In genomic region chr4:17560065-17560673, GRCh38 we compare ENCODE assay signal across 30 cellular contexts. TPM values are rescaled to one million over a fixed set of nuclear protein-coding genes. Genes with fewer than 3 reads are reported as not detected.
"Had no signal": no experiment of that assay in that cellular context is flagged by ENCODE, and none has a peak within 500 bp of the region (broad histone marks: within the 10 kb centered on the region; RNA-seq: fewer than 3 reads in every experiment).

No MANE protein-coding gene starts in this region.

- H3K27me3 ChIP-seq: pancreas, sigmoid colon, tibial artery, uterus had no signal

- H3K4me3 ChIP-seq: lower lobe of right lung, pancreas, prostate gland, sigmoid colon, spleen, suprapubic skin, thoracic aorta, tibial artery, uterus had no signal

- H3K4me1 ChIP-seq: lower lobe of right lung, pancreas, prostate gland, sigmoid colon, spleen, suprapubic skin, tibial artery, uterus had no signal

- ATAC-seq: left cardiac atrium; lower lobe of right lung; naive thymus-derived CD8-positive, alpha-beta T cell; pancreas; right cardiac atrium; stimulated activated effector memory CD8-positive, alpha-beta T cell treated with anti-CD3 and anti-CD28 coated beads, Interleukin-12 subunit alpha, Interleukin-12 subunit beta, amount 100 ng/mL, for 72 hours had no signal

- H3K9me3 ChIP-seq: lower lobe of right lung, pancreas, prostate gland, sigmoid colon, spleen, suprapubic skin, thoracic aorta, tibial artery, uterus had no signal

- H3K27ac ChIP-seq: lower lobe of right lung, pancreas, prostate gland, sigmoid colon, spleen, suprapubic skin, thoracic aorta, tibial artery, uterus had no signal

- H3K36me3 ChIP-seq: lower lobe of right lung, pancreas, prostate gland, sigmoid colon, spleen, suprapubic skin, thoracic aorta, tibial artery, uterus had no signal

- DNase-seq: kidney glomerular epithelial cell; left cardiac atrium; lower lobe of right lung; mammary epithelial cell; mesenchymal stem cell; naive thymus-derived CD8-positive, alpha-beta T cell; nucleus accumbens; pancreas; posterior cingulate gyrus; retina; right cardiac atrium; sigmoid colon; small intestine; spleen; stimulated activated CD4-positive, alpha-beta T cell treated with anti-CD3 and anti-CD28 coated beads, Interleukin-4, amount 100 ng/mL, for 24 hours; stimulated activated naive CD4-positive, alpha-beta T cell; tibial artery; uterus had no signal

RNA-seq across cellular contexts. Expression of gene CLRN2, which starts 45.2 kb away (rescaled TPM):
- total RNA-seq: left cardiac atrium; left lobe of liver; liver; lower lobe of right lung; mammary epithelial cell; mucosa of gallbladder; naive thymus-derived CD8-positive, alpha-beta T cell; neural crest cell; osteoblast; pancreas; prostate gland; right cardiac atrium; sigmoid colon; spleen; subcutaneous adipose tissue; suprapubic skin; thoracic aorta; ureter; uterus had no signal
- polyA plus RNA-seq: keratinocyte; mammary epithelial cell; naive thymus-derived CD8-positive, alpha-beta T cell; pancreas; right cardiac atrium; sigmoid colon; small intestine; spleen had no signal
